In genomic region chr1:67500413-67500959, GRCh38 we compare ENCODE assay signal across 8 cellular contexts.
A peak's percentile ranks its signal among the peaks of the same experiment; 100 is the strongest.
DNase-seq lines count a peak whose midpoint lies in the region; ATAC-seq and TF ChIP-seq lines count a peak whose summit lies in the region.

No MANE protein-coding gene starts in this region.

- H3K36me3 Mint-ChIP-seq in activated CD4-positive, alpha-beta T cell treated with anti-CD3 and anti-CD28 coated beads, Interleukin-2, amount 10 ng/mL, durations not matched to agents 7 days and 5 days (ENCODE audit: low read depth), result peaks cover 2% of the 10 kb centered on the region

- H3K9me3 Mint-ChIP-seq in activated CD4-positive, alpha-beta T cell treated with anti-CD3 and anti-CD28 coated beads, Interleukin-2, amount 10 ng/mL, durations not matched to agents 7 days and 5 days, result no peaks in the 10 kb centered on the region

- WGBS in lower leg skin, 2 donors, result 2% methylated on average over 18 of the region's 18 CpGs

- H3K4me1 Mint-ChIP-seq in activated CD4-positive, alpha-beta T cell treated with anti-CD3 and anti-CD28 coated beads, Interleukin-2, amount 10 ng/mL, durations not matched to agents 7 days and 5 days, result peaks cover 4% of the 10 kb centered on the region

- peak; percentile 99 for ATAC-seq in GM19463 (IDR thresholded peaks at IDR 0.05; ENCODE audit: unreplicated experiment)
- peak; percentile 97 for ATAC-seq in HG03558 (IDR thresholded peaks at IDR 0.05; ENCODE audit: extremely low read depth, unreplicated experiment)

- TF ChIP-seq POLR2A in lower leg skin (IDR thresholded peaks at IDR 0.05), result no peak

- H3K27me3 Mint-ChIP-seq in activated CD4-positive, alpha-beta T cell treated with anti-CD3 and anti-CD28 coated beads, Interleukin-2, amount 10 ng/mL, durations not matched to agents 7 days and 5 days, result peaks cover 7% of the 10 kb centered on the region

- intact Hi-C loops in lower leg skin (cut with DNase I; ENCODE audit: low total_unique reads), result loop anchor here (5.0 kb wide), 1 partner anchor 268 kb away; no protein-coding TSS in a partner anchor

- peak in 1 of 3 donors; percentile 89 for TF ChIP-seq CTCF in lower leg skin (IDR thresholded peaks at IDR 0.05)

- no peak overlapping the region for H3K27ac Mint-ChIP-seq in activated CD4-positive, alpha-beta T cell treated with anti-CD3 and anti-CD28 coated beads, Interleukin-2, amount 10 ng/mL, durations not matched to agents 7 days and 5 days

- POLR2A ChIA-PET in activated CD4-positive, alpha-beta T cell treated with anti-CD3 and anti-CD28 coated beads, Interleukin-2, amount 10 ng/mL, durations not matched to agents 7 days and 5 days (lab: Charles Lee), result interaction anchor here (0.7 kb wide), 1 partner anchor 14 kb away, joined by 3 read pairs; no protein-coding TSS in a partner anchor

- no peak overlapping the region for H3K4me3 ChIP-seq in lower leg skin (ENCODE audit: low read depth, poor library complexity, severe bottlenecking)

- H3K4me3 Mint-ChIP-seq in activated CD4-positive, alpha-beta T cell treated with anti-CD3 and anti-CD28 coated beads, Interleukin-2, amount 10 ng/mL, durations not matched to agents 7 days and 5 days, result no peak overlapping the region

- DNase-seq in CMK (ENCODE audit: low read depth), result peak; percentile 77
- peak; percentile 88 to 96 for DNase-seq in NCI-H526 (lab: John Stamatoyannopoulos, UW)
- DNase-seq in activated CD4-positive, alpha-beta T cell treated with anti-CD3 and anti-CD28 coated beads, Interleukin-2, amount 10 ng/mL, durations not matched to agents 7 days and 5 days, result peak; percentile 90
- peak; percentile 7 for DNase-seq in cortex of kidney (lab: John Stamatoyannopoulos, UW)
- DNase-seq in lower leg skin (ENCODE audit: low spot score in 2 of 2), result peak; percentile 82 to 97
- peak; percentile 71 to 78 (median 73) for DNase-seq in stimulated activated CD4-positive, alpha-beta T cell treated with anti-CD3 and anti-CD28 coated beads, TNF-alpha, amount 100 ng/mL, for 4 hours (ENCODE audit: low read depth in 3 of 3)

- CTCF ChIA-PET in activated CD4-positive, alpha-beta T cell treated with anti-CD3 and anti-CD28 coated beads, Interleukin-2, amount 10 ng/mL, durations not matched to agents 7 days and 5 days (lab: Charles Lee), result interaction anchor here (0.6 to 6.6 kb wide), 30 partner anchors 9 to 1675 kb away, joined by 3 to 74 read pairs (median 4); partner anchors contain the start of gene SERBP1

Comparison
In these comparisons a context has a peak if more than half of its experiments do, and no peak if none do; other contexts are left out.
1. DNase-seq: peak in every context shown above with its lines; median percentile 92 in NCI-H526; 90 in activated CD4-positive, alpha-beta T cell treated with anti-CD3 and anti-CD28 coated beads, Interleukin-2, amount 10 ng/mL, durations not matched to agents 7 days and 5 days; 90 in lower leg skin; 77 in CMK; 73 in stimulated activated CD4-positive, alpha-beta T cell treated with anti-CD3 and anti-CD28 coated beads, TNF-alpha, amount 100 ng/mL, for 4 hours; 7 in cortex of kidney.